Comparison of ENCODE assay signal across 1 cellular context in the genomic region with DNA sequence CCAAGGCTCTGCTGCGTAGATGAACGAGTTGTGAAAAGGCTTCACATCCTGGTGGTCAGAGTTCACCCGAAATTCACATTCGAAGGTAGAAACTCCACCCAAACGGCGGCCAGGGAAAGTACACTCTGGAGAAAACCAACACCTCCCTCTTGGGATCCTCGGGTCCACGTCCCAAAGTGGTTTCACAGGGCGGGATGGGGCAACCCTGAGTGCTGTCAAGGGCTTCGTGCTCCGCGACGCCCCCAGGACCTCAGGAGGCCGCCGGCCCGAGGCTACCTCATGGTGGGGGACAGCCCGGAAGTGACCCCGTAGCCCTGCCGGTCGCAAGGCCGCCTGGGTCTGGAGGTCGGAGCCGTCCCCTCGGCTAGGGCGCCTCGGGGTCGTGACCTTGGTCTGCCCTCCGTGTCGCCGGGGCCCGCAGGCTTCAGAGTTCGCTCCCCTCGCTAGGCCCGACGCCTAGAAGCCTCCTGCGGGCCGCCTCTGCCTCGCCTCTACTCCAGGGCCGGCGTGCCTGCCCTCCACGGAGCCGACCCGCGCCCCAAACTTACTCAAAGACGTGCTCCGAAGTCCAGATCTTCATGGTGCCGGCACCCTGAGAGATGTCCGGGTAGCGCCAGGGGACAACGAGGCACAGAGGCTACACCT.
A peak's percentile ranks its signal among the peaks of the same experiment; 100 is the strongest.
TF ChIP-seq lines count a peak whose summit lies in the region.

A gene (minus strand): TSS at position 636 of the 645 bp plus-strand sequence. CDS start 56 bp downstream, at position 580.

TF ChIP-seq in K562, 482 proteins besides CTCF, POLR2A, EP300 and RAD21 (continued from another document and continues in another):
- TF ChIP-seq, protein P1, sequence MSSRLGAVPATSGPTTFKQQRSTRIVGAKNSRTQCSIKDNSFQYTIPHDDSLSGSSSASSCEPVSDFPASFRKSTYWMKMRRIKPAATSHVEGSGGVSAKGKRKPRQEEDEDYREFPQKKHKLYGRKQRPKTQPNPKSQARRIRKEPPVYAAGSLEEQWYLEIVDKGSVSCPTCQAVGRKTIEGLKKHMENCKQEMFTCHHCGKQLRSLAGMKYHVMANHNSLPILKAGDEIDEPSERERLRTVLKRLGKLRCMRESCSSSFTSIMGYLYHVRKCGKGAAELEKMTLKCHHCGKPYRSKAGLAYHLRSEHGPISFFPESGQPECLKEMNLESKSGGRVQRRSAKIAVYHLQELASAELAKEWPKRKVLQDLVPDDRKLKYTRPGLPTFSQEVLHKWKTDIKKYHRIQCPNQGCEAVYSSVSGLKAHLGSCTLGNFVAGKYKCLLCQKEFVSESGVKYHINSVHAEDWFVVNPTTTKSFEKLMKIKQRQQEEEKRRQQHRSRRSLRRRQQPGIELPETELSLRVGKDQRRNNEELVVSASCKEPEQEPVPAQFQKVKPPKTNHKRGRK (tag; IDR thresholded peaks at IDR 0.05), result no peak
- TF ChIP-seq POLR3A (IDR thresholded peaks at IDR 0.05; ENCODE audit: borderline replicate concordance, extremely low read depth, insufficient read depth, insufficient read length), result no peak
- no peak for TF ChIP-seq TCF7L2 (IDR thresholded peaks at IDR 0.05; ENCODE audit: low read depth, low read length)
- TF ChIP-seq ZNF75A (CRISPR knock-in tag; IDR thresholded peaks at IDR 0.05), result no peak
- no peak for TF ChIP-seq ZEB2 (IDR thresholded peaks at IDR 0.05)
- TF ChIP-seq NRF1 (conservative IDR thresholded peaks at IDR 0.05 in 1 of 2, IDR thresholded peaks at IDR 0.05 in 1 of 2), result no peak
- TF ChIP-seq, protein P2, sequence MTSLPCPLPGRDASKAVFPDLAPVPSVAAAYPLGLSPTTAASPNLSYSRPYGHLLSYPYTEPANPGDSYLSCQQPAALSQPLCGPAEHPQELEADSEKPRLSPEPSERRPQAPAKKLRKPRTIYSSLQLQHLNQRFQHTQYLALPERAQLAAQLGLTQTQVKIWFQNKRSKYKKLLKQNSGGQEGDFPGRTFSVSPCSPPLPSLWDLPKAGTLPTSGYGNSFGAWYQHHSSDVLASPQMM (CRISPR knock-in tag; IDR thresholded peaks at IDR 0.05), result no peak
- no peak for TF ChIP-seq MCM2 (IDR thresholded peaks at IDR 0.05; ENCODE audit: low read depth)
- TF ChIP-seq ZBED1 (IDR thresholded peaks at IDR 0.05), result no peak
- TF ChIP-seq, protein P3, sequence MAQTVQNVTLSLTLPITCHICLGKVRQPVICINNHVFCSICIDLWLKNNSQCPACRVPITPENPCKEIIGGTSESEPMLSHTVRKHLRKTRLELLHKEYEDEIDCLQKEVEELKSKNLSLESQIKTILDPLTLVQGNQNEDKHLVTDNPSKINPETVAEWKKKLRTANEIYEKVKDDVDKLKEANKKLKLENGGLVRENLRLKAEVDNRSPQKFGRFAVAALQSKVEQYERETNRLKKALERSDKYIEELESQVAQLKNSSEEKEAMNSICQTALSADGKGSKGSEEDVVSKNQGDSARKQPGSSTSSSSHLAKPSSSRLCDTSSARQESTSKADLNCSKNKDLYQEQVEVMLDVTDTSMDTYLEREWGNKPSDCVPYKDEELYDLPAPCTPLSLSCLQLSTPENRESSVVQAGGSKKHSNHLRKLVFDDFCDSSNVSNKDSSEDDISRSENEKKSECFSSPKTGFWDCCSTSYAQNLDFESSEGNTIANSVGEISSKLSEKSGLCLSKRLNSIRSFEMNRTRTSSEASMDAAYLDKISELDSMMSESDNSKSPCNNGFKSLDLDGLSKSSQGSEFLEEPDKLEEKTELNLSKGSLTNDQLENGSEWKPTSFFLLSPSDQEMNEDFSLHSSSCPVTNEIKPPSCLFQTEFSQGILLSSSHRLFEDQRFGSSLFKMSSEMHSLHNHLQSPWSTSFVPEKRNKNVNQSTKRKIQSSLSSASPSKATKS (CRISPR knock-in tag; IDR thresholded peaks at IDR 0.05), result no peak
- TF ChIP-seq, protein P4, sequence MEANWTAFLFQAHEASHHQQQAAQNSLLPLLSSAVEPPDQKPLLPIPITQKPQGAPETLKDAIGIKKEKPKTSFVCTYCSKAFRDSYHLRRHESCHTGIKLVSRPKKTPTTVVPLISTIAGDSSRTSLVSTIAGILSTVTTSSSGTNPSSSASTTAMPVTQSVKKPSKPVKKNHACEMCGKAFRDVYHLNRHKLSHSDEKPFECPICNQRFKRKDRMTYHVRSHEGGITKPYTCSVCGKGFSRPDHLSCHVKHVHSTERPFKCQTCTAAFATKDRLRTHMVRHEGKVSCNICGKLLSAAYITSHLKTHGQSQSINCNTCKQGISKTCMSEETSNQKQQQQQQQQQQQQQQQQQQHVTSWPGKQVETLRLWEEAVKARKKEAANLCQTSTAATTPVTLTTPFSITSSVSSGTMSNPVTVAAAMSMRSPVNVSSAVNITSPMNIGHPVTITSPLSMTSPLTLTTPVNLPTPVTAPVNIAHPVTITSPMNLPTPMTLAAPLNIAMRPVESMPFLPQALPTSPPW (CRISPR knock-in tag; IDR thresholded peaks at IDR 0.05), result no peak; the same call in 1 of the 2 replicates
- TF ChIP-seq, protein P5, sequence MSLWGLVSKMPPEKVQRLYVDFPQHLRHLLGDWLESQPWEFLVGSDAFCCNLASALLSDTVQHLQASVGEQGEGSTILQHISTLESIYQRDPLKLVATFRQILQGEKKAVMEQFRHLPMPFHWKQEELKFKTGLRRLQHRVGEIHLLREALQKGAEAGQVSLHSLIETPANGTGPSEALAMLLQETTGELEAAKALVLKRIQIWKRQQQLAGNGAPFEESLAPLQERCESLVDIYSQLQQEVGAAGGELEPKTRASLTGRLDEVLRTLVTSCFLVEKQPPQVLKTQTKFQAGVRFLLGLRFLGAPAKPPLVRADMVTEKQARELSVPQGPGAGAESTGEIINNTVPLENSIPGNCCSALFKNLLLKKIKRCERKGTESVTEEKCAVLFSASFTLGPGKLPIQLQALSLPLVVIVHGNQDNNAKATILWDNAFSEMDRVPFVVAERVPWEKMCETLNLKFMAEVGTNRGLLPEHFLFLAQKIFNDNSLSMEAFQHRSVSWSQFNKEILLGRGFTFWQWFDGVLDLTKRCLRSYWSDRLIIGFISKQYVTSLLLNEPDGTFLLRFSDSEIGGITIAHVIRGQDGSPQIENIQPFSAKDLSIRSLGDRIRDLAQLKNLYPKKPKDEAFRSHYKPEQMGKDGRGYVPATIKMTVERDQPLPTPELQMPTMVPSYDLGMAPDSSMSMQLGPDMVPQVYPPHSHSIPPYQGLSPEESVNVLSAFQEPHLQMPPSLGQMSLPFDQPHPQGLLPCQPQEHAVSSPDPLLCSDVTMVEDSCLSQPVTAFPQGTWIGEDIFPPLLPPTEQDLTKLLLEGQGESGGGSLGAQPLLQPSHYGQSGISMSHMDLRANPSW (CRISPR knock-in tag; IDR thresholded peaks at IDR 0.05), result no peak
- peak; percentile 71 for TF ChIP-seq NR2C1 (IDR thresholded peaks at IDR 0.05)
- TF ChIP-seq NR2C1 (tag; IDR thresholded peaks at IDR 0.05), result peak; percentile 75; the same call in 1 of the 2 replicates
- no peak for TF ChIP-seq ASH1L (IDR thresholded peaks at IDR 0.05; ENCODE audit: borderline replicate concordance, low read depth, partially characterized antibody)
- 0 out of 2 replicates have a peak, but pooled peaks have one; percentile 31 for TF ChIP-seq CAMTA2 (CRISPR knock-in tag; conservative IDR thresholded peaks at IDR 0.05)
- TF ChIP-seq ZNF133 (CRISPR knock-in tag; IDR thresholded peaks at IDR 0.05), result no peak
- TF ChIP-seq FOXA3 (CRISPR knock-in tag; conservative IDR thresholded peaks at IDR 0.05 in 1 of 2, IDR thresholded peaks at IDR 0.05 in 1 of 2), result peak in 1 of 2 experiments; percentile 62; a peak in 1 of 4 replicates
- TF ChIP-seq HMGN3 (IDR thresholded peaks at IDR 0.05; ENCODE audit: borderline replicate concordance, extremely low read depth, insufficient read length, low read depth, low read length), result no peak
- no peak for TF ChIP-seq HNRNPK (IDR thresholded peaks at IDR 0.05; ENCODE audit: low read depth, low read length, poor library complexity, severe bottlenecking)
- no peak for TF ChIP-seq SRSF3 (IDR thresholded peaks at IDR 0.05; ENCODE audit: insufficient read depth, low read length)
- TF ChIP-seq PML (IDR thresholded peaks at IDR 0.05; ENCODE audit: low read length), result no peak; the same call in 1 of the 2 replicates
- no peak; the same call in 1 of the 2 replicates for TF ChIP-seq EGR1 (conservative IDR thresholded peaks at IDR 0.05)
- no peak for TF ChIP-seq SNRNP70 (optimal IDR thresholded peaks at IDR 0.05; ENCODE audit: low read depth, low read length)
- TF ChIP-seq ZNF57 (CRISPR knock-in tag; IDR thresholded peaks at IDR 0.05), result no peak
- TF ChIP-seq, protein P6, sequence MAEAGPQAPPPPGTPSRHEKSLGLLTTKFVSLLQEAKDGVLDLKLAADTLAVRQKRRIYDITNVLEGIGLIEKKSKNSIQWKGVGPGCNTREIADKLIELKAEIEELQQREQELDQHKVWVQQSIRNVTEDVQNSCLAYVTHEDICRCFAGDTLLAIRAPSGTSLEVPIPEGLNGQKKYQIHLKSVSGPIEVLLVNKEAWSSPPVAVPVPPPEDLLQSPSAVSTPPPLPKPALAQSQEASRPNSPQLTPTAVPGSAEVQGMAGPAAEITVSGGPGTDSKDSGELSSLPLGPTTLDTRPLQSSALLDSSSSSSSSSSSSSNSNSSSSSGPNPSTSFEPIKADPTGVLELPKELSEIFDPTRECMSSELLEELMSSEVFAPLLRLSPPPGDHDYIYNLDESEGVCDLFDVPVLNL (CRISPR knock-in tag; IDR thresholded peaks at IDR 0.05; ENCODE audit: low read depth), result peak; percentile 64; the same call in 1 of the 2 replicates
- TF ChIP-seq TRIM28 (IDR thresholded peaks at IDR 0.05), result peak; percentile 99
- no peak for TF ChIP-seq KAT7 (CRISPR knock-in tag; IDR thresholded peaks at IDR 0.05; ENCODE audit: borderline replicate concordance)
- TF ChIP-seq ZNF644 (tag; IDR thresholded peaks at IDR 0.05; ENCODE audit: low read depth), result no peak
- no peak for TF ChIP-seq POU5F1 (IDR thresholded peaks at IDR 0.05; ENCODE audit: borderline replicate concordance, low read depth, low read length, partially characterized antibody)
- no peak for TF ChIP-seq TAL1 (IDR thresholded peaks at IDR 0.05)
- no peak for TF ChIP-seq FOXK2 (conservative IDR thresholded peaks at IDR 0.05 in 1 of 2, IDR thresholded peaks at IDR 0.05 in 1 of 2; ENCODE audit: low read depth in 2 of 2)
- TF ChIP-seq HDAC1 (IDR thresholded peaks at IDR 0.05), result peak in 1 of 2 experiments; percentile 65; a peak in 1 of 4 replicates
- TF ChIP-seq, protein P7, sequence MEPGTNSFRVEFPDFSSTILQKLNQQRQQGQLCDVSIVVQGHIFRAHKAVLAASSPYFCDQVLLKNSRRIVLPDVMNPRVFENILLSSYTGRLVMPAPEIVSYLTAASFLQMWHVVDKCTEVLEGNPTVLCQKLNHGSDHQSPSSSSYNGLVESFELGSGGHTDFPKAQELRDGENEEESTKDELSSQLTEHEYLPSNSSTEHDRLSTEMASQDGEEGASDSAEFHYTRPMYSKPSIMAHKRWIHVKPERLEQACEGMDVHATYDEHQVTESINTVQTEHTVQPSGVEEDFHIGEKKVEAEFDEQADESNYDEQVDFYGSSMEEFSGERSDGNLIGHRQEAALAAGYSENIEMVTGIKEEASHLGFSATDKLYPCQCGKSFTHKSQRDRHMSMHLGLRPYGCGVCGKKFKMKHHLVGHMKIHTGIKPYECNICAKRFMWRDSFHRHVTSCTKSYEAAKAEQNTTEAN (CRISPR knock-in tag; IDR thresholded peaks at IDR 0.05), result peak; percentile 72; the same call in 1 of the 2 replicates
- TF ChIP-seq ZNF324 (CRISPR knock-in tag; IDR thresholded peaks at IDR 0.05), result no peak
- no peak for TF ChIP-seq ZNF586 (CRISPR knock-in tag; conservative IDR thresholded peaks at IDR 0.05)
- no peak for TF ChIP-seq FOSL1 (tag; conservative IDR thresholded peaks at IDR 0.05)
- TF ChIP-seq E2F3 (CRISPR knock-in tag; IDR thresholded peaks at IDR 0.05), result no peak
- TF ChIP-seq HNRNPLL (IDR thresholded peaks at IDR 0.05; ENCODE audit: low read depth, low read length, poor library complexity, severe bottlenecking), result no peak
- TF ChIP-seq, protein P8, sequence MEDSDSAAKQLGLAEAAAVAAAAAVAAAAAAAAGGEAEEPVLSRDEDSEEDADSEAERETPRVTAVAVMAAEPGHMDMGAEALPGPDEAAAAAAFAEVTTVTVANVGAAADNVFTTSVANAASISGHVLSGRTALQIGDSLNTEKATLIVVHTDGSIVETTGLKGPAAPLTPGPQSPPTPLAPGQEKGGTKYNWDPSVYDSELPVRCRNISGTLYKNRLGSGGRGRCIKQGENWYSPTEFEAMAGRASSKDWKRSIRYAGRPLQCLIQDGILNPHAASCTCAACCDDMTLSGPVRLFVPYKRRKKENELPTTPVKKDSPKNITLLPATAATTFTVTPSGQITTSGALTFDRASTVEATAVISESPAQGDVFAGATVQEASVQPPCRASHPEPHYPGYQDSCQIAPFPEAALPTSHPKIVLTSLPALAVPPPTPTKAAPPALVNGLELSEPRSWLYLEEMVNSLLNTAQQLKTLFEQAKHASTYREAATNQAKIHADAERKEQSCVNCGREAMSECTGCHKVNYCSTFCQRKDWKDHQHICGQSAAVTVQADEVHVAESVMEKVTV (CRISPR knock-in tag; IDR thresholded peaks at IDR 0.05), result no peak
- TF ChIP-seq KDM2B (CRISPR knock-in tag; IDR thresholded peaks at IDR 0.05), result 0 out of 2 replicates have a peak, but pooled peaks have one; percentile 74
- TF ChIP-seq GATAD2A (IDR thresholded peaks at IDR 0.05), result no peak
- TF ChIP-seq XRCC4 (IDR thresholded peaks at IDR 0.05; ENCODE audit: extremely low read depth, insufficient read depth, insufficient read length), result no peak
- TF ChIP-seq TFAM (CRISPR knock-in tag; conservative IDR thresholded peaks at IDR 0.05), result no peak
- TF ChIP-seq CBX3 (IDR thresholded peaks at IDR 0.05; ENCODE audit: borderline replicate concordance in 1 of 2, low read length in 2 of 2), result peak in 1 of 2 experiments; percentile 76; a peak in 2 of 3 replicates
- TF ChIP-seq, protein P9, sequence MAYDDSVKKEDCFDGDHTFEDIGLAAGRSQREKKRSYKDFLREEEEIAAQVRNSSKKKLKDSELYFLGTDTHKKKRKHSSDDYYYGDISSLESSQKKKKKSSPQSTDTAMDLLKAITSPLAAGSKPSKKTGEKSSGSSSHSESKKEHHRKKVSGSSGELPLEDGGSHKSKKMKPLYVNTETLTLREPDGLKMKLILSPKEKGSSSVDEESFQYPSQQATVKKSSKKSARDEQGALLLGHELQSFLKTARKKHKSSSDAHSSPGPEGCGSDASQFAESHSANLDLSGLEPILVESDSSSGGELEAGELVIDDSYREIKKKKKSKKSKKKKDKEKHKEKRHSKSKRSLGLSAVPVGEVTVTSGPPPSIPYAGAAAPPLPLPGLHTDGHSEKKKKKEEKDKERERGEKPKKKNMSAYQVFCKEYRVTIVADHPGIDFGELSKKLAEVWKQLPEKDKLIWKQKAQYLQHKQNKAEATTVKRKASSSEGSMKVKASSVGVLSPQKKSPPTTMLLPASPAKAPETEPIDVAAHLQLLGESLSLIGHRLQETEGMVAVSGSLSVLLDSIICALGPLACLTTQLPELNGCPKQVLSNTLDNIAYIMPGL (CRISPR knock-in tag; IDR thresholded peaks at IDR 0.05), result peak; percentile 51; the same call in 1 of the 2 replicates
- no peak for TF ChIP-seq ZKSCAN8 (CRISPR knock-in tag; IDR thresholded peaks at IDR 0.05)
- TF ChIP-seq GABPA (tag; conservative IDR thresholded peaks at IDR 0.05; ENCODE audit: low read depth), result peak; percentile 69
- TF ChIP-seq MIER1 (IDR thresholded peaks at IDR 0.05; ENCODE audit: low read depth), result no peak
- peak; percentile 68; the same call in 1 of the 2 replicates for TF ChIP-seq ELF2 (CRISPR knock-in tag; IDR thresholded peaks at IDR 0.05)
- no peak for TF ChIP-seq CREM (IDR thresholded peaks at IDR 0.05; ENCODE audit: low read depth)
- TF ChIP-seq ETV5 (CRISPR knock-in tag; IDR thresholded peaks at IDR 0.05; ENCODE audit: low read depth), result peak; percentile 63; the same call in 1 of the 2 replicates
- TF ChIP-seq NCOA6 (IDR thresholded peaks at IDR 0.05), result no peak
- no peak for TF ChIP-seq PCBP1 (IDR thresholded peaks at IDR 0.05; ENCODE audit: low read depth, low read length, poor library complexity, severe bottlenecking)
